Comparison of ENCODE assay signal across 34 cellular contexts in the genomic region with DNA sequence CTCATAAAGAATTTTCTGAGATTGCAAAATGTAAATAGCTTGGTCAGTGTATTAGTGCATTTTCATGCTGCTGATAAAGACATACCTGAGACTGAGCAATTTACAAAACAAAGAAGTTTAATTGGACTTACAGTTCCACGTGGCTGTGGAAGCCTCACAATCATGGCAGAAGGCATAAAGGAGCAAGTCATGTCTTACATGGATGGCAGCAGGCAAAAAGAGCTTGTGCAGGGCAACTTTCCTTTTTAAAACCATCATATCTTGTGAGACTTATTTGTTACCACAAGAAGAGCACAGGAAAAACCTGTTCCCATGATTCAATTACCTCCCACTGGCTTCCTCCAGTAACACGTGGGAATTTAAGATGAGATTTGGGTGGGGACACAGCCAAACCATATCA.
DNase-seq lines count a peak whose midpoint lies in the region; ATAC-seq, FAIRE-seq and TF ChIP-seq lines count a peak whose summit lies in the region.
"Had no signal": no experiment of that assay in that cellular context is flagged by ENCODE, and none has a peak within 500 bp of the region (broad histone marks: within the 10 kb centered on the region; RNA-seq: fewer than 3 reads in every experiment).

No MANE protein-coding gene starts in this region.

- H3K79me2 ChIP-seq in K562 (ENCODE audit: control insufficient read depth, insufficient read depth, low read length) = no peaks in the 10 kb centered on the region

- no peaks in the 10 kb centered on the region for H3K36me3 Mint-ChIP-seq in Caco-2 (ENCODE audit: insufficient read depth, unreplicated experiment)
- H3K36me3 Mint-ChIP-seq: CD14-positive monocyte; CD4-positive, alpha-beta memory T cell; CD4-positive, CD25-positive, alpha-beta regulatory T cell; CD8-positive, alpha-beta memory T cell; CD8-positive, alpha-beta T cell had no signal

- H3K36me3 ChIP-seq in HEK293 (ENCODE audit: control insufficient read depth in 2 of 2, insufficient read depth in 1 of 2, low read length in 2 of 2) (no peaks in the 10 kb centered on the region), K562 (ENCODE audit: control insufficient read depth, insufficient read depth, low read length) (no peaks in the 10 kb centered on the region), Caco-2 (ENCODE audit: control insufficient read depth, insufficient read depth, low read length) (no peaks in the 10 kb centered on the region)
- H3K36me3 ChIP-seq: BE2C; BLaER1; BLaER1 treated with 17β-estradiol and CSF1 and Interleukin-3, amounts not matched to agents 10 nM and 100 nM had no signal

- no peak for TF ChIP-seq POLR2A in K562 (conservative IDR thresholded peaks at IDR 0.05)

- CTCF ChIA-PET in HEK293 (lab: Yijun Ruan, JAX) (no interaction called here), K562 (lab: Yijun Ruan, JAX; ENCODE audit: low intra/inter-chr PET ratio) (no interaction called here), Caco-2 (lab: Charles Lee) (no interaction called here)

- no peak overlapping the region for H3K4me3 Mint-ChIP-seq in Caco-2 (ENCODE audit: unreplicated experiment)
- H3K4me3 Mint-ChIP-seq: B cell; CD14-positive monocyte; CD4-positive, alpha-beta memory T cell; CD4-positive, alpha-beta T cell; CD4-positive, CD25-positive, alpha-beta regulatory T cell; CD8-positive, alpha-beta memory T cell; CD8-positive, alpha-beta T cell had no signal

- H3K27me3 Mint-ChIP-seq in Caco-2 (ENCODE audit: insufficient read depth, unreplicated experiment) = peaks cover 9% of the 10 kb centered on the region
- H3K27me3 Mint-ChIP-seq: B cell; CD4-positive, CD25-positive, alpha-beta regulatory T cell had no signal

- H3K4me2 ChIP-seq in K562 (ENCODE audit: insufficient read depth, low read length) = no peak overlapping the region
- H3K4me2 ChIP-seq: A549; BLaER1; BLaER1 treated with 17β-estradiol and CSF1 and Interleukin-3, amounts not matched to agents 10 nM and 100 nM had no signal

- BruUV-seq in K562 (replicated peaks; lab: Mats Ljungman, UMichigan) (no TSS peak), Caco-2 (replicated peaks; lab: Mats Ljungman, UMichigan) (no TSS peak)

- no peak for TF ChIP-seq CTCF in HEK293 (tag by site-specific recombination; IDR thresholded peaks at IDR 0.05)
- TF ChIP-seq CTCF in K562 (IDR thresholded peaks at IDR 0.05 in 2 of 3, conservative IDR thresholded peaks at IDR 0.05 in 1 of 3; ENCODE audit: insufficient read depth in 2 of 3, low read depth in 1 of 3, low read length in 3 of 3) = no peak
- no peak for TF ChIP-seq CTCF in epithelial cell of esophagus (IDR thresholded peaks at IDR 0.05; ENCODE audit: insufficient read depth, low read depth, low read length, missing control alignments)
- no peak for TF ChIP-seq CTCF in Caco-2 (IDR thresholded peaks at IDR 0.05; ENCODE audit: insufficient read depth in 1 of 2, low read depth in 1 of 2, low read length in 1 of 2, severe bottlenecking in 1 of 2, unreplicated experiment in 1 of 2)

- intact Hi-C loops in K562 (cut with micrococcal nuclease) = no loop called here
- intact Hi-C loops in Caco-2 (cut with micrococcal nuclease; ENCODE audit: unreplicated experiment) = no loop called here

- WGBS in K562 (ENCODE audit: insufficient coverage, low coverage, missing lambda C conversion rate) = 0% methylated on average over 2 of the region's 2 CpGs

- no peak overlapping the region for H3K9ac ChIP-seq in K562 (ENCODE audit: insufficient read depth in 1 of 2, low read depth in 2 of 2, low read length in 2 of 2)
- H3K9ac ChIP-seq: BLaER1; BLaER1 treated with 17β-estradiol and CSF1 and Interleukin-3, amounts not matched to agents 10 nM and 100 nM had no signal

- H3K4me3 ChIP-seq in HEK293 (ENCODE audit: low read depth, low read length) (no peak overlapping the region), K562 (no peak overlapping the region), epithelial cell of esophagus (ENCODE audit: low read length) (no peak overlapping the region), Caco-2 (ENCODE audit: low read depth, low read length) (no peak overlapping the region)
- H3K4me3 ChIP-seq: A549; BLaER1; BLaER1 treated with 17β-estradiol and CSF1 and Interleukin-3, amounts not matched to agents 10 nM and 100 nM had no signal

- in situ Hi-C loops in K562 (cut with MboI) = no loop called here

- H3K9me1 ChIP-seq in K562 (ENCODE audit: control insufficient read depth, insufficient read depth, low read length) = no peaks in the 10 kb centered on the region

- no peak for TF ChIP-seq EP300 in K562 (IDR thresholded peaks at IDR 0.05; ENCODE audit: low read length)

- no peaks in the 10 kb centered on the region for H4K20me1 ChIP-seq in K562 (replicated peaks; ENCODE audit: control insufficient read depth, insufficient read depth, low read length)
- H4K20me1 ChIP-seq: BLaER1; BLaER1 treated with 17β-estradiol and CSF1 and Interleukin-3, amounts not matched to agents 10 nM and 100 nM had no signal

- no peak overlapping the region for H3K27ac Mint-ChIP-seq in Caco-2 (ENCODE audit: unreplicated experiment)
- H3K27ac Mint-ChIP-seq: B cell; CD14-positive monocyte; CD4-positive, alpha-beta memory T cell; CD4-positive, alpha-beta T cell; CD4-positive, CD25-positive, alpha-beta regulatory T cell; CD8-positive, alpha-beta memory T cell; CD8-positive, alpha-beta T cell had no signal

- POLR2A ChIA-PET in HEK293 (lab: Yijun Ruan, JAX) = no interaction called here
- POLR2A ChIA-PET in K562 (lab: Yijun Ruan, JAX) = no interaction called here
- POLR2A ChIA-PET in Caco-2 (lab: Charles Lee) = no interaction called here

- no peak for FAIRE-seq in K562 (lab: Jason Lieb, UNC)
- FAIRE-seq: A204.1, A549, D721Med had no signal

- no peaks in the 10 kb centered on the region for H3K4me1 Mint-ChIP-seq in Caco-2 (ENCODE audit: low read depth, unreplicated experiment)
- H3K4me1 Mint-ChIP-seq: B cell; CD14-positive monocyte; CD4-positive, alpha-beta memory T cell; CD4-positive, CD25-positive, alpha-beta regulatory T cell; CD8-positive, alpha-beta memory T cell had no signal

- no peak for ATAC-seq in K562
- ATAC-seq: A549; CD8-positive, alpha-beta T cell had no signal

- DNase-seq in K562 (ENCODE audit: extremely low read depth in 1 of 4, low spot score in 3 of 4) (no peak), epithelial cell of esophagus (ENCODE audit: low read depth) (peak; percentile 19), NCI-H82 (lab: John Stamatoyannopoulos, UW) (no peak), Caco-2 (no peak)
- no peak for DNase-seq in activated CD4-positive, CD25-positive, alpha-beta regulatory T cell treated with anti-CD3 and anti-CD28 coated beads, Interleukin-2, amount 50 U/mL, for 72 hours
- DNase-seq: 8988T; ACHN; AML-193; BE2C; C1 segment of cervical spinal cord; Calu3; CD4-positive, alpha-beta memory T cell; CD4-positive, alpha-beta T cell; CD4-positive, CD25-positive, alpha-beta regulatory T cell; CD8-positive, alpha-beta memory T cell; CD8-positive, alpha-beta T cell; COR-L47; DMS 273 treated with DMSO at 0.1 percent for 48 hours; DMS153; DMS53; DMS79; DMS79 treated with DMSO at 0.1 percent for 48 hours; DND-41; EL had no signal

- no peaks in the 10 kb centered on the region for H3K9me3 ChIP-seq in HEK293 (ENCODE audit: control insufficient read depth, insufficient read depth, low read depth, low read length)
- H3K9me3 ChIP-seq in K562 (replicated peaks; ENCODE audit: control insufficient read depth, insufficient read depth, low read depth, low read length) = no peaks in the 10 kb centered on the region
- no peaks in the 10 kb centered on the region for H3K9me3 ChIP-seq in Caco-2
- H3K9me3 ChIP-seq: A549, BE2C had no signal

- no peaks in the 10 kb centered on the region for H3K27me3 ChIP-seq in K562 (ENCODE audit: control insufficient read depth in 2 of 2, insufficient read depth in 2 of 2, low read length in 2 of 2)
- no peaks in the 10 kb centered on the region for H3K27me3 ChIP-seq in Caco-2 (replicated peaks; ENCODE audit: control insufficient read depth, insufficient read depth, low read length)
- H3K27me3 ChIP-seq: BE2C; BLaER1; BLaER1 treated with 17β-estradiol and CSF1 and Interleukin-3, amounts not matched to agents 10 nM and 100 nM had no signal

- no peak overlapping the region for H2AFZ ChIP-seq in K562 (ENCODE audit: low read depth, low read length)

- no peak for TF ChIP-seq RAD21 in K562 (CRISPR knock-in tag; conservative IDR thresholded peaks at IDR 0.05 in 1 of 2, IDR thresholded peaks at IDR 0.05 in 1 of 2)

- no peaks in the 10 kb centered on the region for H3K9me3 Mint-ChIP-seq in Caco-2 (ENCODE audit: unreplicated experiment)
- H3K9me3 Mint-ChIP-seq: CD4-positive, alpha-beta T cell had no signal

- H3K4me1 ChIP-seq in HEK293 (ENCODE audit: control insufficient read depth, insufficient read depth, low read length) (no peaks in the 10 kb centered on the region), K562 (replicated peaks in 1 of 2; ENCODE audit: control insufficient read depth in 2 of 2, insufficient read depth in 2 of 2, low read length in 2 of 2) (no peaks in the 10 kb centered on the region), Caco-2 (no peaks in the 10 kb centered on the region)
- H3K4me1 ChIP-seq: A549; BE2C; BLaER1; BLaER1 treated with 17β-estradiol and CSF1 and Interleukin-3, amounts not matched to agents 10 nM and 100 nM had no signal

- no peak overlapping the region for H3K27ac ChIP-seq in HEK293 (ENCODE audit: extremely low read depth, low read depth, low read length)
- H3K27ac ChIP-seq in K562 (ENCODE audit: extremely low read depth, low read depth, low read length) = no peak overlapping the region
- H3K27ac ChIP-seq: 22Rv1; A549; BLaER1; BLaER1 treated with 17β-estradiol and CSF1 and Interleukin-3, amounts not matched to agents 10 nM and 100 nM; C4-2B had no signal

TF ChIP-seq in HEK293, 187 proteins besides CTCF, POLR2A, EP300 and RAD21:
- peak; percentile 84 for TF ChIP-seq SETDB1 (IDR thresholded peaks at IDR 0.05; ENCODE audit: insufficient read length, low read length)
- TF ChIP-seq ZNF521 (tag by site-specific recombination; IDR thresholded peaks at IDR 0.05) = no peak
TF ChIP-seq in HEK293: peak in this region for 1.

TF ChIP-seq in K562, 482 proteins besides CTCF, POLR2A, EP300 and RAD21:
- TF ChIP-seq, protein P1, sequence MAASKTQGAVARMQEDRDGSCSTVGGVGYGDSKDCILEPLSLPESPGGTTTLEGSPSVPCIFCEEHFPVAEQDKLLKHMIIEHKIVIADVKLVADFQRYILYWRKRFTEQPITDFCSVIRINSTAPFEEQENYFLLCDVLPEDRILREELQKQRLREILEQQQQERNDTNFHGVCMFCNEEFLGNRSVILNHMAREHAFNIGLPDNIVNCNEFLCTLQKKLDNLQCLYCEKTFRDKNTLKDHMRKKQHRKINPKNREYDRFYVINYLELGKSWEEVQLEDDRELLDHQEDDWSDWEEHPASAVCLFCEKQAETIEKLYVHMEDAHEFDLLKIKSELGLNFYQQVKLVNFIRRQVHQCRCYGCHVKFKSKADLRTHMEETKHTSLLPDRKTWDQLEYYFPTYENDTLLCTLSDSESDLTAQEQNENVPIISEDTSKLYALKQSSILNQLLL (CRISPR knock-in tag; IDR thresholded peaks at IDR 0.05; ENCODE audit: borderline replicate concordance) = no peak
- TF ChIP-seq ZNF431 (CRISPR knock-in tag; IDR thresholded peaks at IDR 0.05) = peak; percentile 81
